In the genomic region with DNA sequence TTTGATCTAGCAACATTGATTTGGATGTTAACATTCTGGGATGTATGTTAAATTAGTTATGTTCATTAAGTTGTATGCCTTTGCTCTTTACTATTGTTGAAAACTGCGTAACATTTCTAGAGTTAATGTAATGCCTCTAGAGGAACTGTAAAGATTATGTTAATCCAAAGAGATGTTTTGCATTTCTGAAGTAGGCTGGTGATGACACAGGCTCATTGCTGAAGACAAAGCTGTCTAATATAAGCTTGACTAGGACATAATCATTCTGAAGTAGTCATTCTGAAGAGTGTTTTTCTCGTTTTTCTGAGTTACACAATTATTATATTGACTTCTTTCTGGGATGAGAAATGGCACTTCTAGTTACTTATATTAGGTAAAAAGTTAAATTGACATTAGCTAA, we compare ENCODE assay signal across 18 cellular contexts.
"Had no signal": no experiment of that assay in that cellular context is flagged by ENCODE, and none has a peak within 500 bp of the region (broad histone marks: within the 10 kb centered on the region; RNA-seq: fewer than 3 reads in every experiment).

No MANE protein-coding gene starts in this region.

- H3K79me2 ChIP-seq: hepatocyte had no signal

- H2AFZ ChIP-seq: hepatocyte had no signal

- H3K9me3 ChIP-seq: colonic mucosa, neutrophil had no signal

- FAIRE-seq: endothelial cell of umbilical vein, urothelium cell line had no signal

- H3K27me3 ChIP-seq: colonic mucosa, hepatocyte had no signal

- H3K36me3 ChIP-seq: colonic mucosa, neutrophil had no signal

- H3K4me3 ChIP-seq: colonic mucosa, hepatocyte, lung, skin epidermis had no signal

- H3K4me2 ChIP-seq: hepatocyte had no signal

- DNase-seq: colonic mucosa; dermis blood vessel endothelial cell; erythroblast; foreskin melanocyte; left colon; left ventricle myocardium superior; mesendoderm; naive thymus-derived CD4-positive, alpha-beta T cell; posterior cingulate gyrus; stimulated activated CD4-positive, alpha-beta T cell treated with anti-CD3 and anti-CD28 coated beads, Interleukin-12 subunit alpha, Interleukin-12 subunit beta, amount 100 ng/mL, for 4 hours; stimulated activated CD4-positive, alpha-beta T cell treated with anti-CD3 and anti-CD28 coated beads, Interleukin-2, amount 100 ng/mL, for 48 hours; stimulated activated naive CD4-positive, alpha-beta T cell treated with Interleukin-2 at 50 U/mL for 16 hours had no signal

- H3K4me1 ChIP-seq: colonic mucosa had no signal

- H3K27ac ChIP-seq: colonic mucosa, hepatocyte, neutrophil, skin epidermis had no signal
